In genomic region chr5:80569961-80570786, GRCh38 we compare ENCODE assay signal across 9 cellular contexts. TPM values are rescaled to one million over a fixed set of nuclear protein-coding genes. Genes with fewer than 3 reads are reported as not detected.
DNase-seq lines count a peak whose midpoint lies in the region; ATAC-seq, FAIRE-seq and TF ChIP-seq lines count a peak whose summit lies in the region.
"Had no signal": no experiment of that assay in that cellular context is flagged by ENCODE, and none has a peak within 500 bp of the region (broad histone marks: within the 10 kb centered on the region; RNA-seq: fewer than 3 reads in every experiment).

Gene ANKRD34B, minus strand, starts transcription at chr5:80570280. Its CDS starts 10,261 bp downstream, at chr5:80560019.

- H3K4me1 ChIP-seq in NT2/D1 (ENCODE audit: insufficient read depth, insufficient read length) (no peaks in the 10 kb centered on the region), mucosa of descending colon (ENCODE audit: low read depth) (peaks cover 15% of the 10 kb centered on the region)

- DNase-seq in 8988T (peak; percentile 83), GM12865 (ENCODE audit: low read depth) (peak; percentile 63), NT2/D1 (ENCODE audit: low read depth, low spot score) (no peak), ecto neural progenitor cell (ENCODE audit: low spot score) (peak; percentile 74), mucosa of descending colon (peak in 1 of 3 donors; percentile 25), urothelium cell line (ENCODE audit: low spot score) (peak; percentile 24)
- no peak for DNase-seq in activated CD4-positive, CD25-positive, alpha-beta regulatory T cell treated with anti-CD3 and anti-CD28 coated beads, Interleukin-2, amount 50 U/mL, for 72 hours

- no peak for FAIRE-seq in urothelium cell line (lab: Jason Lieb, UNC)

- intact Hi-C loops in mucosa of descending colon (cut with DNase I, micrococcal nuclease): no loop called here

- H3K27me3 ChIP-seq in NT2/D1 (ENCODE audit: insufficient read depth, insufficient read length): peaks cover 79% of the 10 kb centered on the region

- ATAC-seq in mucosa of descending colon (peak; percentile 66), HG03159 (IDR thresholded peaks at IDR 0.05; ENCODE audit: unreplicated experiment) (no peak)
- ATAC-seq: HCT116 had no signal

- H3K9me3 ChIP-seq in NT2/D1 (ENCODE audit: insufficient read depth, low read length) (no peaks in the 10 kb centered on the region), mucosa of descending colon (no peaks in the 10 kb centered on the region)

- TF ChIP-seq CTCF in GM12865 (IDR thresholded peaks at IDR 0.05; ENCODE audit: insufficient read depth, low read depth, low read length, missing control alignments) (no peak), mucosa of descending colon (IDR thresholded peaks at IDR 0.05) (no peak)

- H3K36me3 ChIP-seq in NT2/D1 (ENCODE audit: insufficient read depth, insufficient read length, low read length) (no peaks in the 10 kb centered on the region), mucosa of descending colon (ENCODE audit: low read depth) (no peaks in the 10 kb centered on the region)

- peak within 1 kb of the TSS; percentile 47 for H3K9ac ChIP-seq in NT2/D1 (ENCODE audit: insufficient read length, low read depth)

- H3K4me3 ChIP-seq in GM12865 (ENCODE audit: low read depth, low read length) (peak within 1 kb of the TSS; percentile 54), NT2/D1 (ENCODE audit: insufficient read length, low read depth) (peak within 1 kb of the TSS; percentile 47), mucosa of descending colon (no peak within 1 kb of the TSS)

RNA-seq across cellular contexts. Expression of gene ANKRD34B, which starts in this region (rescaled TPM):
- not detected for total RNA-seq in mucosa of descending colon

Comparison
In these comparisons a context has a peak if more than half of its experiments do, and no peak if none do; other contexts are left out.
1. Peak in ATAC-seq in mucosa of descending colon; RNA of the gene not detected or under 1 TPM.
2. DNase-seq: peak in 8988T (single experiment), GM12865 (single experiment), ecto neural progenitor cell (single experiment) and urothelium cell line (single experiment); none in NT2/D1 (single experiment) and activated CD4-positive, CD25-positive, alpha-beta regulatory T cell treated with anti-CD3 and anti-CD28 coated beads, Interleukin-2, amount 50 U/mL, for 72 hours (single experiment).